Comparison of ENCODE assay signal across 9 cellular contexts in genomic region chr22:39518124-39518786, GRCh38. TPM values are rescaled to one million over a fixed set of nuclear protein-coding genes. Genes with fewer than 3 reads are reported as not detected.
DNase-seq lines count a peak whose midpoint lies in the region; FAIRE-seq and TF ChIP-seq lines count a peak whose summit lies in the region.
"Had no signal": no experiment of that assay in that cellular context is flagged by ENCODE, and none has a peak within 500 bp of the region (broad histone marks: within the 10 kb centered on the region; RNA-seq: fewer than 3 reads in every experiment).

No MANE protein-coding gene starts in this region.

- no peak for FAIRE-seq in frontal cortex (lab: Jason Lieb, UNC)

- peaks cover 35 to 76% (median 57%) of the 10 kb centered on the region in 11 experiments for H4K20me1 ChIP-seq in BLaER1 treated with 17β-estradiol and CSF1 and Interleukin-3, amounts not matched to agents 10 nM and 100 nM

- H3K4me1 ChIP-seq in BLaER1 treated with 17β-estradiol and CSF1 and Interleukin-3, amounts not matched to agents 10 nM and 100 nM = peaks cover 35 to 64% (median 46%) of the 10 kb centered on the region in 10 experiments
- peaks cover 8% of the 10 kb centered on the region for H3K4me1 ChIP-seq in mesodermal cell (ENCODE audit: control insufficient read depth, insufficient read depth, low read length, poor library complexity, severe bottlenecking)

- no peak for DNase-seq in HFFc6
- peak; percentile 22 for DNase-seq in astrocyte of the hippocampus (ENCODE audit: low read depth, low spot score)
- no peak for DNase-seq in frontal cortex (ENCODE audit: low spot score in 2 of 2)
- no peak for DNase-seq in mesenteric fat pad (ENCODE audit: low spot score)
- no peak for DNase-seq in GDM1 (lab: John Stamatoyannopoulos, UW)
- no peak for DNase-seq in NCI-H510A (lab: John Stamatoyannopoulos, UW)
- DNase-seq: NCI-H69 had no signal

- H3K4me3 ChIP-seq in BLaER1 treated with 17β-estradiol and CSF1 and Interleukin-3, amounts not matched to agents 10 nM and 100 nM = peak overlapping the region; percentile 80 to 100 (median 98); a peak in 17 of 20 replicates
- H3K4me3 ChIP-seq in mesodermal cell (ENCODE audit: extremely low read depth, insufficient read depth, low read length, poor library complexity, severe bottlenecking) = peak overlapping the region; percentile 100

- H3K27me3 Mint-ChIP-seq in HFFc6 (ENCODE audit: insufficient read depth) = peaks cover 34% of the 10 kb centered on the region

- H3K36me3 Mint-ChIP-seq in HFFc6 (ENCODE audit: low read depth) = peaks cover 53% of the 10 kb centered on the region

- no peaks in the 10 kb centered on the region for H3K27me3 ChIP-seq in BLaER1 treated with 17β-estradiol and CSF1 and Interleukin-3, amounts not matched to agents 10 nM and 100 nM

- H3K9me3 ChIP-seq in BLaER1 treated with 17β-estradiol and CSF1 and Interleukin-3, amounts not matched to agents 10 nM and 100 nM (replicated peaks in 1 of 11) = 0 out of 22 replicates have a peak, but pooled peaks cover 0 to 6% (median 0%) of the 10 kb centered on the region in 11 experiments
- H3K9me3 ChIP-seq in mesodermal cell (ENCODE audit: control insufficient read depth, low read length) = no peaks in the 10 kb centered on the region

- peaks cover 24% of the 10 kb centered on the region for H3K9me3 Mint-ChIP-seq in HFFc6

- peak overlapping the region; percentile 100 for H3K27ac Mint-ChIP-seq in HFFc6

- H3K4me1 Mint-ChIP-seq in HFFc6 (ENCODE audit: low read depth) = peaks cover 57% of the 10 kb centered on the region

- WGBS in mesodermal cell (ENCODE audit: insufficient coverage in 2 of 2), 2 experiments = 69 to 83% methylated on average over 1 to 2 of the region's 5 CpGs

- H3K4me3 Mint-ChIP-seq in HFFc6 = peak overlapping the region; percentile 97

- peak overlapping the region; percentile 94 to 100 (median 99); a peak in 21 of 22 replicates for H3K9ac ChIP-seq in BLaER1 treated with 17β-estradiol and CSF1 and Interleukin-3, amounts not matched to agents 10 nM and 100 nM

- TF ChIP-seq CTCF in HFFc6 (IDR thresholded peaks at IDR 0.05) = no peak

- peaks cover 62 to 76% (median 71%) of the 10 kb centered on the region in 11 experiments for H3K36me3 ChIP-seq in BLaER1 treated with 17β-estradiol and CSF1 and Interleukin-3, amounts not matched to agents 10 nM and 100 nM
- H3K36me3 ChIP-seq in mesodermal cell (ENCODE audit: control insufficient read depth, insufficient read depth, low read length) = peaks cover 72% of the 10 kb centered on the region

- H3K4me2 ChIP-seq in BLaER1 treated with 17β-estradiol and CSF1 and Interleukin-3, amounts not matched to agents 10 nM and 100 nM = peak overlapping the region; percentile 84 to 99 (median 92)

- peak overlapping the region in 10 of 11 experiments; percentile 97 to 100 (median 98); a peak in 20 of 22 replicates for H3K27ac ChIP-seq in BLaER1 treated with 17β-estradiol and CSF1 and Interleukin-3, amounts not matched to agents 10 nM and 100 nM
- peak overlapping the region; percentile 99 for H3K27ac ChIP-seq in mesodermal cell (ENCODE audit: low read depth, low read length, severe bottlenecking)

RNA-seq across cellular contexts. Expression of gene ATF4, which starts 2.1 kb away (rescaled TPM):
- total RNA-seq in HFFc6 (2021; fragmentation: NEBNext Ultra II Directional; extraction: Animal tissue kit (Norgen Biotek cat#: 25700)) = 100 to 1,000 TPM; 227 to 271 (median 249) TPM
- polyA plus RNA-seq in mesodermal cell (2013, experiment 1 of 2) = 441 TPM
- polyA plus RNA-seq in mesodermal cell (2013, experiment 2 of 2) = 444 TPM
- 92.9 TPM for total RNA-seq in frontal cortex
- total RNA-seq in mesenteric fat pad = 574 TPM

RNA-seq across cellular contexts. Expression of gene RPS19BP1, which starts 14.3 kb away (rescaled TPM):
- 10 to 100 TPM; 60.5 to 85.5 (median 75.9) TPM for total RNA-seq in HFFc6 (2021; fragmentation: NEBNext Ultra II Directional; extraction: Animal tissue kit (Norgen Biotek cat#: 25700))
- polyA plus RNA-seq in mesodermal cell (2013, experiment 1 of 2) = 73.1 TPM
- 64.7 TPM for polyA plus RNA-seq in mesodermal cell (2013, experiment 2 of 2)
- total RNA-seq in frontal cortex (19.6 TPM), mesenteric fat pad (77.9 TPM)

RNA-seq across cellular contexts. Expression of gene MIEF1, which starts 16.2 kb away (rescaled TPM):
- total RNA-seq in HFFc6 (2021; fragmentation: NEBNext Ultra II Directional; extraction: Animal tissue kit (Norgen Biotek cat#: 25700)) = 10 to 100 TPM; 26.4 to 32.8 (median 28.7) TPM
- polyA plus RNA-seq in mesodermal cell (2013, experiment 1 of 2) = 25.4 TPM
- polyA plus RNA-seq in mesodermal cell (2013, experiment 2 of 2) = 22.0 TPM
- total RNA-seq in frontal cortex (16.3 TPM), mesenteric fat pad (42.9 TPM)

RNA-seq across cellular contexts. Expression of gene CACNA1I, which starts 52.3 kb away (rescaled TPM):
- total RNA-seq in HFFc6 (2021; fragmentation: NEBNext Ultra II Directional; extraction: Animal tissue kit (Norgen Biotek cat#: 25700)) = not detected
- 0.52 TPM for polyA plus RNA-seq in mesodermal cell (2013, experiment 1 of 2)
- polyA plus RNA-seq in mesodermal cell (2013, experiment 2 of 2) = 0.30 TPM
- total RNA-seq in frontal cortex = 5.3 TPM
- 0.10 TPM for total RNA-seq in mesenteric fat pad
